In the genomic region with DNA sequence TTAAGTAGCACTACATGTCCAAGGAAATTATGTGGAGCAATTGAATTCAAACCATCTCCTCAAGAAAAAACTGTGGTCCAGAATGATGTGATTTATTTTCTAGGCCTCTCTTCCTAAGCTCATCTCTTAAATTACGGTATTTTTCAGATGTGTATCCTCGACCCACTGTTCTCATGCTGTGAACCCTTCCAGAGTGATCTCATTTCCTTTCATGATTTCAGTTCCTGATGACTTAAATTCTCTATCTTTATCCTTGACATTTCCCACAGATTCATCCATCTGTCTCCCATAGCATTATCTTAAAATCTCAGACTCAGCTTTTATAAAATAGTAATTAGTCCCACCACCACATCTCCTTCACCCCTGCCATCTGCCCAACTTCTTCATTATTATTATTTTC, we compare ENCODE assay signal across 30 cellular contexts.
DNase-seq lines count a peak whose midpoint lies in the region; ATAC-seq and TF ChIP-seq lines count a peak whose summit lies in the region.
"Had no signal": no experiment of that assay in that cellular context is flagged by ENCODE, and none has a peak within 500 bp of the region (broad histone marks: within the 10 kb centered on the region; RNA-seq: fewer than 3 reads in every experiment).

No MANE protein-coding gene starts in this region.

- H3K27me3 Mint-ChIP-seq in nephron progenitor cell (ENCODE audit: low read depth, poor library complexity), result no peaks in the 10 kb centered on the region
- H3K27me3 Mint-ChIP-seq: activated CD8-positive, alpha-beta memory T cell treated with anti-CD3 and anti-CD28 coated beads, Interleukin-2, amount 10 ng/mL, durations not matched to agents 7 days and 5 days; activated naive CD8-positive, alpha-beta T cell treated with anti-CD3 and anti-CD28 coated beads, Interleukin-2, amount 50 U/mL, for 24 hours; effector memory CD8-positive, alpha-beta T cell had no signal

- H3K9me3 ChIP-seq in A673 (ENCODE audit: low read depth, low read length, poor library complexity, severe bottlenecking), result no peaks in the 10 kb centered on the region
- H3K9me3 ChIP-seq: prostate gland, thyroid gland had no signal

- CTCF ChIA-PET in A673 (lab: Charles Lee), result interaction anchor here (0.6 kb wide), 1 partner anchor 70 kb away, joined by 6 read pairs; no protein-coding TSS in a partner anchor

- intact Hi-C loops in A673 (cut with micrococcal nuclease; ENCODE audit: unreplicated experiment), result no loop called here

- no TSS peak for BruUV-seq in A673 (replicated peaks; lab: Mats Ljungman, UMichigan)

- DNase-seq in A673 (ENCODE audit: low spot score), result peak; percentile 46
- peak; percentile 45 for DNase-seq in G401 (ENCODE audit: low spot score)
- peak; percentile 62 for DNase-seq in brain microvascular endothelial cell
- no peak for DNase-seq in nephron progenitor cell
- DNase-seq in NCI-H187 treated with DMSO at 0.1 percent for 48 hours (lab: John Stamatoyannopoulos, UW), result no peak
- DNase-seq in cerebellum (ENCODE audit: low spot score), result no peak
- no peak for DNase-seq in NCI-H2029 treated with DMSO at 0.1 percent for 48 hours (lab: John Stamatoyannopoulos, UW)
- DNase-seq: ACHN; activated CD4-positive, alpha-beta T cell treated with anti-CD3 and anti-CD28 coated beads, Interleukin-2, amount 50 U/mL, for 1 hour; activated CD8-positive, alpha-beta memory T cell treated with anti-CD3 and anti-CD28 coated beads, Interleukin-2, amount 10 ng/mL, durations not matched to agents 7 days and 5 days; activated naive CD8-positive, alpha-beta T cell treated with anti-CD3 and anti-CD28 coated beads, Interleukin-2, amount 50 U/mL, for 24 hours; activated T-cell treated with anti-CD3 and anti-CD28 coated beads, Interleukin-2, amount 50 U/mL, for 48 hours; COR-L47; effector memory CD8-positive, alpha-beta T cell; hippocampal formation; naive B cell; NCI-H1092 treated with DMSO at 0.1 percent for 48 hours; NCI-H1930; NCI-H2227 treated with DMSO at 0.1 percent for 48 hours; NCI-H69; nucleus accumbens; SIG-M5; stimulated activated naive CD8-positive, alpha-beta T cell treated with anti-CD3 and anti-CD28 coated beads, Interleukin-15, Interleukin-2, amounts not matched to agents 100 U/mL and 50 U/mL, for 24 hours; SW 1271; T1000; thyroid gland had no signal

- H3K9me3 Mint-ChIP-seq in nephron progenitor cell, result no peaks in the 10 kb centered on the region
- H3K9me3 Mint-ChIP-seq: activated naive CD8-positive, alpha-beta T cell treated with anti-CD3 and anti-CD28 coated beads, Interleukin-2, amount 50 U/mL, for 24 hours; naive B cell; WTC11 had no signal

- H3K36me3 ChIP-seq in A673 (ENCODE audit: insufficient read depth, low read length, poor library complexity, severe bottlenecking) (no peaks in the 10 kb centered on the region), brain microvascular endothelial cell (replicated peaks) (no peaks in the 10 kb centered on the region)
- H3K36me3 ChIP-seq: prostate gland, thyroid gland had no signal

- POLR2A ChIA-PET in A673 (lab: Charles Lee; ENCODE audit: low non-redundant PET), result no interaction called here

- H3K4me3 ChIP-seq in A673 (ENCODE audit: low read depth, low read length, poor library complexity, severe bottlenecking) (no peak overlapping the region), brain microvascular endothelial cell (ENCODE audit: low read depth, low read length) (no peak overlapping the region)
- H3K4me3 ChIP-seq: prostate gland, thyroid gland had no signal

- H3K27me3 ChIP-seq in A673 (replicated peaks; ENCODE audit: insufficient read depth, low read depth, low read length, poor library complexity) (peaks cover 5% of the 10 kb centered on the region), brain microvascular endothelial cell (replicated peaks) (no peaks in the 10 kb centered on the region)
- H3K27me3 ChIP-seq: thyroid gland had no signal

- no peaks in the 10 kb centered on the region for H3K4me1 ChIP-seq in A673 (ENCODE audit: insufficient read depth, low read length, poor library complexity, severe bottlenecking)
- H3K4me1 ChIP-seq: prostate gland had no signal

- no peak for ATAC-seq in HG03342 (IDR thresholded peaks at IDR 0.05; ENCODE audit: unreplicated experiment)
- ATAC-seq: activated CD8-positive, alpha-beta memory T cell treated with anti-CD3 and anti-CD28 coated beads, Interleukin-2, amount 10 ng/mL, durations not matched to agents 7 days and 5 days; activated naive CD8-positive, alpha-beta T cell treated with anti-CD3 and anti-CD28 coated beads, Interleukin-2, amount 50 U/mL, for 24 hours; effector memory CD8-positive, alpha-beta T cell; HepG2; stimulated activated naive CD8-positive, alpha-beta T cell treated with anti-CD3 and anti-CD28 coated beads, Interleukin-15, Interleukin-2, amounts not matched to agents 100 U/mL and 50 U/mL, for 24 hours; WTC11 had no signal

- TF ChIP-seq CTCF in A673 (conservative IDR thresholded peaks at IDR 0.05; ENCODE audit: low read depth, low read length), result no peak
- TF ChIP-seq CTCF in brain microvascular endothelial cell (IDR thresholded peaks at IDR 0.05; ENCODE audit: low read depth, low read length, missing control alignments), result no peak
- TF ChIP-seq CTCF in nephron progenitor cell (IDR thresholded peaks at IDR 0.05), result no peak

- no peaks in the 10 kb centered on the region for H3K36me3 Mint-ChIP-seq in nephron progenitor cell (ENCODE audit: low read depth)
- H3K36me3 Mint-ChIP-seq: activated CD8-positive, alpha-beta memory T cell treated with anti-CD3 and anti-CD28 coated beads, Interleukin-2, amount 10 ng/mL, durations not matched to agents 7 days and 5 days; naive B cell; WTC11 had no signal

- in situ Hi-C loops in G401 (cut with HindIII; ENCODE audit: low sequenced_read_pairs) (no loop called here), brain microvascular endothelial cell (cut with HindIII; ENCODE audit: low pct_ligation_motif_present, low sequenced_read_pairs) (no loop called here)

- H3K27ac ChIP-seq in A673 (ENCODE audit: low read depth, low read length, poor library complexity, severe bottlenecking) (no peak overlapping the region), brain microvascular endothelial cell (peak overlapping the region; percentile 62)
- H3K27ac ChIP-seq: prostate gland, thyroid gland had no signal

- H3K4me1 Mint-ChIP-seq in nephron progenitor cell, result no peaks in the 10 kb centered on the region
- H3K4me1 Mint-ChIP-seq: WTC11 had no signal

- no peak overlapping the region for H3K4me3 Mint-ChIP-seq in nephron progenitor cell
- H3K4me3 Mint-ChIP-seq: activated CD8-positive, alpha-beta memory T cell treated with anti-CD3 and anti-CD28 coated beads, Interleukin-2, amount 10 ng/mL, durations not matched to agents 7 days and 5 days; activated naive CD8-positive, alpha-beta T cell treated with anti-CD3 and anti-CD28 coated beads, Interleukin-2, amount 50 U/mL, for 24 hours; effector memory CD8-positive, alpha-beta T cell; naive B cell; WTC11 had no signal

- H3K27ac Mint-ChIP-seq in nephron progenitor cell, result peak overlapping the region; percentile 6
- H3K27ac Mint-ChIP-seq: activated CD8-positive, alpha-beta memory T cell treated with anti-CD3 and anti-CD28 coated beads, Interleukin-2, amount 10 ng/mL, durations not matched to agents 7 days and 5 days; activated naive CD8-positive, alpha-beta T cell treated with anti-CD3 and anti-CD28 coated beads, Interleukin-2, amount 50 U/mL, for 24 hours; effector memory CD8-positive, alpha-beta T cell; WTC11 had no signal

Comparison
In these comparisons a context has a peak if more than half of its experiments do, and no peak if none do; other contexts are left out.
1. DNase-seq: peak in A673 (single experiment), G401 (single experiment) and brain microvascular endothelial cell (single experiment); none in nephron progenitor cell (single experiment), NCI-H187 treated with DMSO at 0.1 percent for 48 hours (single experiment), cerebellum (single experiment) and NCI-H2029 treated with DMSO at 0.1 percent for 48 hours (single experiment).